In the genomic region with DNA sequence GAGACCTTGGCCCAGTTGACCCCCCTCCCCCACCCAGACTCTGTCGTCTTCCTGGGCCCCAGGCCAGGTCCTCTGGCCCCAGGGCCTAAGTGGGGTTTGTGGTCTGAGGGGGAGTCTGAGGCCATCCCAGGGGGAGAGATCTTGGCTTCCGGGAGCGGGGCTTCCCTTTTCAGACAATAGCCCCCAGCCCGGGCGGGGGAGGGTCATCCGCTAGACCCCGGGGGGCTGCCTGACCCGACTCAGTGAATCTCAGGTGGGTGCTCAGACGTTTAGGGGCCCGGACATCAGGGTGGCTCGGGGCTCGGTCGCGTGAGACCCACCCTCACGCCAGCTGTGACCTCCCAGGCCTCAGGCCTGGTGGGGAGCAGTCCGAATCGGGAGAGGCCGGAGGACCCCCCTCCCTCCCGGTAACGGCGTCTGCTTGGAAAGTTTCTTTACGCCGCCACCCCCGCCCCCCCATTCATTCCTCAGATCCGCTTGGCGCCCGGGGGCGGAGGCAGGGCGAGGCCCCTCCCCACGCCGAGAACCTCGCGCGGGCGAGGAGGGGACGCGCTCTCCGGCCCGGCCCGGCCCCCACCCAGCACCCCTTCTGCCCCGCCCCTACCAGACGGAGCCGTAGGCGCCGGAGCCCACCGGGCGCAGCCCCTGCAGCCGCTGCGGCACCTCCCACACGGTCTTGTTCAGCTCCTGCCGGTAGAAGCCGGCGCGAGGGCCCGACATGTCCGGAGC, we compare ENCODE assay signal across 6 cellular contexts.
DNase-seq lines count a peak whose midpoint lies in the region; ATAC-seq and TF ChIP-seq lines count a peak whose summit lies in the region.

No MANE protein-coding gene starts in this region.

- peak overlapping the region; percentile 60 for H3K4me3 Mint-ChIP-seq in nephron progenitor cell

- no peak overlapping the region for H3K27ac Mint-ChIP-seq in nephron progenitor cell

- H3K27me3 Mint-ChIP-seq in nephron progenitor cell (ENCODE audit: low read depth, poor library complexity) = peaks cover 44% of the 10 kb centered on the region

- DNase-seq in COLO668 (lab: John Stamatoyannopoulos, UW; ENCODE audit: unreplicated experiment) (peak; percentile 62), NCI-H1694 (lab: John Stamatoyannopoulos, UW) (peak; percentile 32), astrocyte of the hippocampus (ENCODE audit: low read depth, low spot score) (peak; percentile 88), nephron progenitor cell (peak; percentile 61), NOMO-1 treated with DMSO at 0.1 percent for 48 hours (lab: John Stamatoyannopoulos, UW; ENCODE audit: unreplicated experiment) (no peak)

- no peaks in the 10 kb centered on the region for H3K9me3 Mint-ChIP-seq in nephron progenitor cell

- peaks cover 24% of the 10 kb centered on the region for H3K4me1 Mint-ChIP-seq in nephron progenitor cell

- no peak for TF ChIP-seq CTCF in nephron progenitor cell (IDR thresholded peaks at IDR 0.05)

- H3K36me3 Mint-ChIP-seq in nephron progenitor cell (ENCODE audit: low read depth) = peaks cover 8% of the 10 kb centered on the region

- no peak for ATAC-seq in HG03520 (IDR thresholded peaks at IDR 0.05; ENCODE audit: unreplicated experiment)
